ENCODE assay signal across 10 cellular contexts in the genomic region with DNA sequence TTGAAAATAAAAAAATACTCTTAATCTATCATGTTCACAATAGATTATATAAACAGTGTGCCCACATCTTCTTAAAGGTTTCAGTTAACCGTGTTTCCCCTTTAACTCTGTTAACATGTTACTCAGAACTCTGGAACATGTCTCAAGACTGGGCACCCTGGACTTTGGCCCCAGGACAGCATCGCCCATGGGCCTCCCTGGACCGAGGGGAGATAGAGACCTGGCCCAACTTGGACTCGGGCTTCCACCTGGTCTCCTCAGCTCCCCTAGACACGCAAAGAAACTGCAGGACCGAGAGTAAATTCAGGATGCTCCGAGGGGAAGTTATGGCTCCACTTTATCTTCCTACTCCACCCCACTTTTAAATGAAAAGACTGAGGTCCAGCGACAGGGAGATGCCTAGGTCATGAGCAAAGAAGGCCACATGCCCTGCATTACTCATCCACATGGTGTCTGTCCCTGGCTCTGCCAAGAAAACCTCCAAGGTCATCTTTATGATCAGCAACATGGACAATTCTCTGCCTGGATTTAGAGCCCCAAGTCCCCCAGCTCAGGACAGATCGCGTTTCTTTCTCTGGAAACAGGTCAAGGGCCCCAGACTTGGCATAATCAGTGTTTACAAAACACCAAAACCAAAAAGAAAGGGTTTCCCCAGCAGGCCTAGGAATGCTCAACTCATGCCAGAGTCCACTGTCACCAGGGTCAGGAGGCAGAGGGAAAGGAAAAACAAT. TPM values are rescaled to one million over a fixed set of nuclear protein-coding genes. Genes with fewer than 3 reads are reported as not detected.
DNase-seq lines count a peak whose midpoint lies in the region; ATAC-seq and TF ChIP-seq lines count a peak whose summit lies in the region.
"Had no signal": no experiment of that assay in that cellular context is flagged by ENCODE, and none has a peak within 500 bp of the region (broad histone marks: within the 10 kb centered on the region; RNA-seq: fewer than 3 reads in every experiment).

No MANE protein-coding gene starts in this region.

- POLR2A ChIA-PET in OCI-LY7 (lab: Charles Lee), result no interaction called here

- DNase-seq in activated naive CD8-positive, alpha-beta T cell treated with anti-CD3 and anti-CD28 coated beads for 36 hours, result no peak
- DNase-seq in fibroblast of peridontal ligament (ENCODE audit: extremely low read depth) (peak; percentile 87), nephron progenitor cell (no peak), vagina (ENCODE audit: extremely low spot score in 2 of 2) (no peak), OCI-LY7 (ENCODE audit: low spot score) (no peak)
- DNase-seq in stimulated activated CD8-positive, alpha-beta memory T cell treated with anti-CD3 and anti-CD28 coated beads, Interleukin-4, amount 100 ng/mL, for 48 hours, result no peak
- DNase-seq: NCI-H446 treated with DMSO at 0.1 percent for 48 hours; stimulated activated CD4-positive, alpha-beta T cell treated with anti-CD3 and anti-CD28 coated beads, Interleukin-4, amount 100 ng/mL, for 4 hours had no signal

- H3K27me3 ChIP-seq in vagina, result no peaks in the 10 kb centered on the region

- H3K36me3 ChIP-seq in vagina, result peaks cover 0 to 78% of the 10 kb centered on the region in 2 donors
- H3K36me3 ChIP-seq in OCI-LY7 (ENCODE audit: insufficient read depth, low read length), result peaks cover 85% of the 10 kb centered on the region

- H3K27me3 Mint-ChIP-seq in activated naive CD8-positive, alpha-beta T cell, result no peaks in the 10 kb centered on the region
- no peaks in the 10 kb centered on the region for H3K27me3 Mint-ChIP-seq in activated naive CD8-positive, alpha-beta T cell treated with anti-CD3 and anti-CD28 coated beads for 36 hours
- H3K27me3 Mint-ChIP-seq in nephron progenitor cell (ENCODE audit: low read depth, poor library complexity), result no peaks in the 10 kb centered on the region

- no peaks in the 10 kb centered on the region for H3K79me2 ChIP-seq in OCI-LY7 (ENCODE audit: insufficient read depth, low read depth, low read length)

- CTCF ChIA-PET in OCI-LY7 (lab: Charles Lee; ENCODE audit: unreplicated experiment), result no interaction called here

- H3K4me1 Mint-ChIP-seq in activated naive CD8-positive, alpha-beta T cell (ENCODE audit: low read depth), result peaks cover 4% of the 10 kb centered on the region
- H3K4me1 Mint-ChIP-seq in activated naive CD8-positive, alpha-beta T cell treated with anti-CD3 and anti-CD28 coated beads for 36 hours, result no peaks in the 10 kb centered on the region
- peaks cover 26% of the 10 kb centered on the region for H3K4me1 Mint-ChIP-seq in nephron progenitor cell

- H3K4me3 ChIP-seq in vagina, result no peak overlapping the region
- no peak overlapping the region for H3K4me3 ChIP-seq in OCI-LY7 (ENCODE audit: low read depth, low read length, poor library complexity, severe bottlenecking)

- TF ChIP-seq POLR2A in vagina (IDR thresholded peaks at IDR 0.05), result no peak

- H3K27ac ChIP-seq in vagina, result peak overlapping the region; percentile 86
- H3K27ac ChIP-seq in OCI-LY7 (ENCODE audit: low read depth, low read length, poor library complexity, severe bottlenecking), result no peak overlapping the region

- peaks cover 45% of the 10 kb centered on the region for H3K4me1 ChIP-seq in vagina
- H3K4me1 ChIP-seq in OCI-LY7 (ENCODE audit: insufficient read depth, low read length, poor library complexity, severe bottlenecking), result no peaks in the 10 kb centered on the region

- H3K9me2 ChIP-seq in OCI-LY7 (ENCODE audit: insufficient read depth, low read length), result no peaks in the 10 kb centered on the region

- H3K9me3 Mint-ChIP-seq in activated naive CD8-positive, alpha-beta T cell (ENCODE audit: low read depth), result no peaks in the 10 kb centered on the region
- H3K9me3 Mint-ChIP-seq in activated naive CD8-positive, alpha-beta T cell treated with anti-CD3 and anti-CD28 coated beads for 36 hours, result no peaks in the 10 kb centered on the region
- no peaks in the 10 kb centered on the region for H3K9me3 Mint-ChIP-seq in nephron progenitor cell

- no TSS peak for BruUV-seq in OCI-LY7 (replicated peaks; lab: Mats Ljungman, UMichigan)

- H3K4me3 Mint-ChIP-seq in activated naive CD8-positive, alpha-beta T cell, result no peak overlapping the region
- H3K4me3 Mint-ChIP-seq in activated naive CD8-positive, alpha-beta T cell treated with anti-CD3 and anti-CD28 coated beads for 36 hours, result no peak overlapping the region
- no peak overlapping the region for H3K4me3 Mint-ChIP-seq in nephron progenitor cell

- no peaks in the 10 kb centered on the region for H4K20me1 ChIP-seq in OCI-LY7 (ENCODE audit: insufficient read depth, low read length)

- peaks cover 8% of the 10 kb centered on the region for H3K36me3 Mint-ChIP-seq in activated naive CD8-positive, alpha-beta T cell
- H3K36me3 Mint-ChIP-seq in activated naive CD8-positive, alpha-beta T cell treated with anti-CD3 and anti-CD28 coated beads for 36 hours, result peaks cover 21% of the 10 kb centered on the region
- peaks cover 56% of the 10 kb centered on the region for H3K36me3 Mint-ChIP-seq in nephron progenitor cell (ENCODE audit: low read depth)

- H3K27ac Mint-ChIP-seq in activated naive CD8-positive, alpha-beta T cell, result peak overlapping the region; percentile 22
- no peak overlapping the region for H3K27ac Mint-ChIP-seq in activated naive CD8-positive, alpha-beta T cell treated with anti-CD3 and anti-CD28 coated beads for 36 hours
- peak overlapping the region; percentile 93 for H3K27ac Mint-ChIP-seq in nephron progenitor cell

- H3K4me2 ChIP-seq in OCI-LY7 (ENCODE audit: low read length), result no peak overlapping the region

- ATAC-seq in GM21576 (IDR thresholded peaks at IDR 0.05; ENCODE audit: unreplicated experiment), result no peak

- no peaks in the 10 kb centered on the region for H3K9me3 ChIP-seq in vagina
- H3K9me3 ChIP-seq in OCI-LY7 (ENCODE audit: low read length), result no peaks in the 10 kb centered on the region

- H2AFZ ChIP-seq in OCI-LY7 (ENCODE audit: low read length), result no peak overlapping the region

- TF ChIP-seq CTCF in nephron progenitor cell (IDR thresholded peaks at IDR 0.05) (no peak), vagina (IDR thresholded peaks at IDR 0.05) (no peak), OCI-LY7 (conservative IDR thresholded peaks at IDR 0.05; ENCODE audit: low read length) (no peak)

- intact Hi-C loops in vagina (cut with DNase I), result no loop called here
- intact Hi-C loops in OCI-LY7 (cut with micrococcal nuclease; ENCODE audit: unreplicated experiment), result no loop called here

RNA-seq across cellular contexts. Expression of a gene that starts 17.3 kb away (rescaled TPM):
- total RNA-seq in activated naive CD8-positive, alpha-beta T cell treated with anti-CD3 and anti-CD28 coated beads for 36 hours, result not detected
- total RNA-seq in vagina, result 3,069 TPM
- not detected in 2 replicates for total RNA-seq in OCI-LY7 (2014; rRNA removed; shearing (Covaris generic))
- not detected in 2 replicates for total RNA-seq in OCI-LY7 (2022)

RNA-seq across cellular contexts. Expression of a gene that starts 43.1 kb away (rescaled TPM):
- total RNA-seq in activated naive CD8-positive, alpha-beta T cell treated with anti-CD3 and anti-CD28 coated beads for 36 hours, result 100 to 1,000 TPM; 185 to 189 TPM
- total RNA-seq in vagina (92.6 TPM), OCI-LY7 (2022) (76.3 and 77.5 TPM in 2 replicates)
- 51.4 and 55.9 TPM in 2 replicates for total RNA-seq in OCI-LY7 (2014; rRNA removed; shearing (Covaris generic))

Comparison
In these comparisons a context has a peak if more than half of its experiments do, and no peak if none do; other contexts are left out.
1. RNA of a gene that starts 17.3 kb away (total RNA-seq): 3,069 TPM in vagina (single experiment); not detected in activated naive CD8-positive, alpha-beta T cell treated with anti-CD3 and anti-CD28 coated beads for 36 hours and not detected in OCI-LY7; every median in the first group is over 1,000 times any median in the second.